1 cellular context compared by ENCODE assay signal in the genomic region with DNA sequence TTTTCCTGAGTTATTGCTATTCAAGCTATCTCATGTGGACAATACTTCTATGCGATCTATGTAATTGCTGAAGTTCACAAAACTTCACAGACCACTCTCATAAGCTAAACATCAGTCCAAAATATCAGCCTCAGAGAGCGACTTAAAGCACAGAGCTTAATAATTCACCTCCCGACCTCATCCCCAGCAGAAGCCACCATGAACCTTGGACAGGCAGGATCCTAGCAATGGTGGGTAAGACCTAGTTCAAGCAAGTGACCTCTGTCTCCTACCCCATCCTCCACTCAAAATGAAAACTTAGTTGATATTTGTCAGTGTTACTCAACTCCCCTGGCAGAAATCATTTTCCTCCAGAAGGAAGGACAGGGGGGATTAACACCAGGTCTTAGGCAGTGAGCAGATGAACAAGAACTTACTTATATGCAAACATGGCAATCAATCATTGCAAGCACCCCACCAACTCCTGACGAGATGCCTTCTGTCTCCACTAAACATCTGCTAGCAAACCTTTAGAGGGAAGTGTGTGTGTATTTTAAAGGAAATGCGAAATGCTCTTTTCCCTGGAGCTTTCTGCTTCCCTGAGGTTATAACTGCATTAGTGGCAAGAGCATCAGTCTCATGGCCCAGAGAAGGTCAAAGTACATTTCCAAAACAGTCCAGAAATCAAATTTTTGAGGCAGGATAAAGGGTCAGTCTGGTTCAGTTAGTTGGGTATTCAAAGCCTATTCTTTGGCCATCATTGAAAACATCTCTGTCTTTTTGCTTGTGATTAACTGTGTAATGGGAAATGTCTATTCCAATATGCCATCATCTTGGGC.
TF ChIP-seq lines count a peak whose summit lies in the region.

No MANE protein-coding gene starts in this region.

TF ChIP-seq in HepG2, 621 proteins besides CTCF, POLR2A, EP300 and RAD21 (continued from another document and continues in another):
- no peak for TF ChIP-seq ZXDC (CRISPR knock-in tag; IDR thresholded peaks at IDR 0.05)
- peak; percentile 56; the same call in 1 of the 2 replicates for TF ChIP-seq ZBTB20 (CRISPR knock-in tag; IDR thresholded peaks at IDR 0.05; ENCODE audit: borderline replicate concordance, low read depth)
- no peak for TF ChIP-seq ZNF713 (CRISPR knock-in tag; IDR thresholded peaks at IDR 0.05)
- TF ChIP-seq MEIS2 (CRISPR knock-in tag; IDR thresholded peaks at IDR 0.05) = peak; percentile 64; the same call in 1 of the 2 replicates
- peak in 1 of 2 experiments; percentile 6; a peak in 1 of 4 replicates for TF ChIP-seq MAFK (conservative IDR thresholded peaks at IDR 0.05 in 1 of 2, IDR thresholded peaks at IDR 0.05 in 1 of 2; ENCODE audit: low read length in 2 of 2)
- no peak for TF ChIP-seq TCF12 (IDR thresholded peaks at IDR 0.05)
- no peak for TF ChIP-seq TCF12 (CRISPR knock-in tag; IDR thresholded peaks at IDR 0.05)
- TF ChIP-seq CBX2 (IDR thresholded peaks at IDR 0.05; ENCODE audit: low read depth, low read length) = no peak
- no peak for TF ChIP-seq CBX2 (CRISPR knock-in tag; IDR thresholded peaks at IDR 0.05; ENCODE audit: low read depth)
- TF ChIP-seq ZNF30 (CRISPR knock-in tag; IDR thresholded peaks at IDR 0.05) = no peak
- no peak; the same call in 1 of the 2 replicates for TF ChIP-seq ZNF772 (CRISPR knock-in tag; IDR thresholded peaks at IDR 0.05)
- no peak; the same call in 1 of the 2 replicates for TF ChIP-seq ZNF816 (CRISPR knock-in tag; IDR thresholded peaks at IDR 0.05; ENCODE audit: borderline replicate concordance)
- TF ChIP-seq WIZ (CRISPR knock-in tag; IDR thresholded peaks at IDR 0.05) = no peak
- TF ChIP-seq ZSCAN21 (CRISPR knock-in tag; IDR thresholded peaks at IDR 0.05; ENCODE audit: borderline replicate concordance) = peak; percentile 62; the same call in 1 of the 2 replicates
- TF ChIP-seq MATR3 (CRISPR knock-in tag; IDR thresholded peaks at IDR 0.05) = no peak
- TF ChIP-seq, protein P1, sequence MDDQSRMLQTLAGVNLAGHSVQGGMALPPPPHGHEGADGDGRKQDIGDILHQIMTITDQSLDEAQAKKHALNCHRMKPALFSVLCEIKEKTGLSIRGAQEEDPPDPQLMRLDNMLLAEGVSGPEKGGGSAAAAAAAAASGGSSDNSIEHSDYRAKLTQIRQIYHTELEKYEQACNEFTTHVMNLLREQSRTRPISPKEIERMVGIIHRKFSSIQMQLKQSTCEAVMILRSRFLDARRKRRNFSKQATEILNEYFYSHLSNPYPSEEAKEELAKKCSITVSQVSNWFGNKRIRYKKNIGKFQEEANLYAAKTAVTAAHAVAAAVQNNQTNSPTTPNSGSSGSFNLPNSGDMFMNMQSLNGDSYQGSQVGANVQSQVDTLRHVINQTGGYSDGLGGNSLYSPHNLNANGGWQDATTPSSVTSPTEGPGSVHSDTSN (CRISPR knock-in tag; IDR thresholded peaks at IDR 0.05; ENCODE audit: borderline replicate concordance) = no peak
- TF ChIP-seq PHF20 (CRISPR knock-in tag; IDR thresholded peaks at IDR 0.05) = no peak
- no peak for TF ChIP-seq BCL3 (CRISPR knock-in tag; IDR thresholded peaks at IDR 0.05)
- no peak for TF ChIP-seq IKZF4 (CRISPR knock-in tag; IDR thresholded peaks at IDR 0.05; ENCODE audit: borderline replicate concordance, low read depth, not compliant biosample characterization)
- TF ChIP-seq ZNF766 (CRISPR knock-in tag; IDR thresholded peaks at IDR 0.05; ENCODE audit: borderline replicate concordance) = 0 out of 2 replicates have a peak, but pooled peaks have one; percentile 16
- TF ChIP-seq ZNF547 (CRISPR knock-in tag; IDR thresholded peaks at IDR 0.05) = peak; percentile 13; the same call in 1 of the 2 replicates
- peak; percentile 74 for TF ChIP-seq HDAC1 (CRISPR knock-in tag; IDR thresholded peaks at IDR 0.05)
- TF ChIP-seq POLR2AphosphoS5 (IDR thresholded peaks at IDR 0.05; ENCODE audit: low read depth, low read length) = 0 out of 2 replicates have a peak, but pooled peaks have one; percentile 19
- no peak for TF ChIP-seq GMEB1 (CRISPR knock-in tag; IDR thresholded peaks at IDR 0.05; ENCODE audit: borderline replicate concordance)
- no peak for TF ChIP-seq RFXANK (CRISPR knock-in tag; IDR thresholded peaks at IDR 0.05)
- peak; percentile 47; the same call in 1 of the 2 replicates for TF ChIP-seq ZBTB3 (CRISPR knock-in tag; IDR thresholded peaks at IDR 0.05; ENCODE audit: borderline replicate concordance, low read depth)
- TF ChIP-seq RBM39 (IDR thresholded peaks at IDR 0.05; ENCODE audit: low read depth, low read length, poor library complexity, severe bottlenecking) = no peak
- no peak for TF ChIP-seq ZNF580 (CRISPR knock-in tag; IDR thresholded peaks at IDR 0.05; ENCODE audit: borderline replicate concordance, low read depth)
- TF ChIP-seq, protein P2, sequence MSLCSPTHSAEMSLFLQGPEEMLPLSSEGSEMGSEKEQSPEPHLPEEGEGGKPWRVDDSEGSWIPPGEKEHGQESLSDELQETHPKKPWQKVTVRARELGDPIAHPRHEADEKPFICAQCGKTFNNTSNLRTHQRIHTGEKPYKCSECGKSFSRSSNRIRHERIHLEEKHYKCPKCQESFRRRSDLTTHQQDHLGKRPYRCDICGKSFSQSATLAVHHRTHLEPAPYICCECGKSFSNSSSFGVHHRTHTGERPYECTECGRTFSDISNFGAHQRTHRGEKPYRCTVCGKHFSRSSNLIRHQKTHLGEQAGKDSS (CRISPR knock-in tag; IDR thresholded peaks at IDR 0.05; ENCODE audit: borderline replicate concordance, low read depth) = no peak
- TF ChIP-seq PTBP1 (IDR thresholded peaks at IDR 0.05; ENCODE audit: low read depth, low read length, poor library complexity, severe bottlenecking) = no peak
- no peak for TF ChIP-seq ZNF740 (CRISPR knock-in tag; IDR thresholded peaks at IDR 0.05)
- TF ChIP-seq ZNF737 (CRISPR knock-in tag; IDR thresholded peaks at IDR 0.05; ENCODE audit: borderline replicate concordance) = no peak
- TF ChIP-seq ZNF569 (CRISPR knock-in tag; IDR thresholded peaks at IDR 0.05; ENCODE audit: borderline replicate concordance) = no peak
- 0 out of 2 replicates have a peak, but pooled peaks have one; percentile 51 for TF ChIP-seq ZBTB39 (CRISPR knock-in tag; IDR thresholded peaks at IDR 0.05)
- TF ChIP-seq MBNL3 (CRISPR knock-in tag; conservative IDR thresholded peaks at IDR 0.05) = no peak
- no peak for TF ChIP-seq HMGA1 (CRISPR knock-in tag; conservative IDR thresholded peaks at IDR 0.05)
- TF ChIP-seq, protein P3, sequence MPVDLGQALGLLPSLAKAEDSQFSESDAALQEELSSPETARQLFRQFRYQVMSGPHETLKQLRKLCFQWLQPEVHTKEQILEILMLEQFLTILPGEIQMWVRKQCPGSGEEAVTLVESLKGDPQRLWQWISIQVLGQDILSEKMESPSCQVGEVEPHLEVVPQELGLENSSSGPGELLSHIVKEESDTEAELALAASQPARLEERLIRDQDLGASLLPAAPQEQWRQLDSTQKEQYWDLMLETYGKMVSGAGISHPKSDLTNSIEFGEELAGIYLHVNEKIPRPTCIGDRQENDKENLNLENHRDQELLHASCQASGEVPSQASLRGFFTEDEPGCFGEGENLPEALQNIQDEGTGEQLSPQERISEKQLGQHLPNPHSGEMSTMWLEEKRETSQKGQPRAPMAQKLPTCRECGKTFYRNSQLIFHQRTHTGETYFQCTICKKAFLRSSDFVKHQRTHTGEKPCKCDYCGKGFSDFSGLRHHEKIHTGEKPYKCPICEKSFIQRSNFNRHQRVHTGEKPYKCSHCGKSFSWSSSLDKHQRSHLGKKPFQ (CRISPR knock-in tag; IDR thresholded peaks at IDR 0.05; ENCODE audit: insufficient replicate concordance) = no peak
- TF ChIP-seq, protein P4, sequence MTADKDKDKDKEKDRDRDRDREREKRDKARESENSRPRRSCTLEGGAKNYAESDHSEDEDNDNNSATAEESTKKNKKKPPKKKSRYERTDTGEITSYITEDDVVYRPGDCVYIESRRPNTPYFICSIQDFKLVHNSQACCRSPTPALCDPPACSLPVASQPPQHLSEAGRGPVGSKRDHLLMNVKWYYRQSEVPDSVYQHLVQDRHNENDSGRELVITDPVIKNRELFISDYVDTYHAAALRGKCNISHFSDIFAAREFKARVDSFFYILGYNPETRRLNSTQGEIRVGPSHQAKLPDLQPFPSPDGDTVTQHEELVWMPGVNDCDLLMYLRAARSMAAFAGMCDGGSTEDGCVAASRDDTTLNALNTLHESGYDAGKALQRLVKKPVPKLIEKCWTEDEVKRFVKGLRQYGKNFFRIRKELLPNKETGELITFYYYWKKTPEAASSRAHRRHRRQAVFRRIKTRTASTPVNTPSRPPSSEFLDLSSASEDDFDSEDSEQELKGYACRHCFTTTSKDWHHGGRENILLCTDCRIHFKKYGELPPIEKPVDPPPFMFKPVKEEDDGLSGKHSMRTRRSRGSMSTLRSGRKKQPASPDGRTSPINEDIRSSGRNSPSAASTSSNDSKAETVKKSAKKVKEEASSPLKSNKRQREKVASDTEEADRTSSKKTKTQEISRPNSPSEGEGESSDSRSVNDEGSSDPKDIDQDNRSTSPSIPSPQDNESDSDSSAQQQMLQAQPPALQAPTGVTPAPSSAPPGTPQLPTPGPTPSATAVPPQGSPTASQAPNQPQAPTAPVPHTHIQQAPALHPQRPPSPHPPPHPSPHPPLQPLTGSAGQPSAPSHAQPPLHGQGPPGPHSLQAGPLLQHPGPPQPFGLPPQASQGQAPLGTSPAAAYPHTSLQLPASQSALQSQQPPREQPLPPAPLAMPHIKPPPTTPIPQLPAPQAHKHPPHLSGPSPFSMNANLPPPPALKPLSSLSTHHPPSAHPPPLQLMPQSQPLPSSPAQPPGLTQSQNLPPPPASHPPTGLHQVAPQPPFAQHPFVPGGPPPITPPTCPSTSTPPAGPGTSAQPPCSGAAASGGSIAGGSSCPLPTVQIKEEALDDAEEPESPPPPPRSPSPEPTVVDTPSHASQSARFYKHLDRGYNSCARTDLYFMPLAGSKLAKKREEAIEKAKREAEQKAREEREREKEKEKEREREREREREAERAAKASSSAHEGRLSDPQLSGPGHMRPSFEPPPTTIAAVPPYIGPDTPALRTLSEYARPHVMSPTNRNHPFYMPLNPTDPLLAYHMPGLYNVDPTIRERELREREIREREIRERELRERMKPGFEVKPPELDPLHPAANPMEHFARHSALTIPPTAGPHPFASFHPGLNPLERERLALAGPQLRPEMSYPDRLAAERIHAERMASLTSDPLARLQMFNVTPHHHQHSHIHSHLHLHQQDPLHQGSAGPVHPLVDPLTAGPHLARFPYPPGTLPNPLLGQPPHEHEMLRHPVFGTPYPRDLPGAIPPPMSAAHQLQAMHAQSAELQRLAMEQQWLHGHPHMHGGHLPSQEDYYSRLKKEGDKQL (CRISPR knock-in tag; IDR thresholded peaks at IDR 0.05; ENCODE audit: low read depth) = no peak
- no peak for TF ChIP-seq ZNF720 (CRISPR knock-in tag; IDR thresholded peaks at IDR 0.05)
- no peak for TF ChIP-seq ZNF564 (CRISPR knock-in tag; IDR thresholded peaks at IDR 0.05)
